1 cellular context compared by ENCODE assay signal in the genomic region with DNA sequence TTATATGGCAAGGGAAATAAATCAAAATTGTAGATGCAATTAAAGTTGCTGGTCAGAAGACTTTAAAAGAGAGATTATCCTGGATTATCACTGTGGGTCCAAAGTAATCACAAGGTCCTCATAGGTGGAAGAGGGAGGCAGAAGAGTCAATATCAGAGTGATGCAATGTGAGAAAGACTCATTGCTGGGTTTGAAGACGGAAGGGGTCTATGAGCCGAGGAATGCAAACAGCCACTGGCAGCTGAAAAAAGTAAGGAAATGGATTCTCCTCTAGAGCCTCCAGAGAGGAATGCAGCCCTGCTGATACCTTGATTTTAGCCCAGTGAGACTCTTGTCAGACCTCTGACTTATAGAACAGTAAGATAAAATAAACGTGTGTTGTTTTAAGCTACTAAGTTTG.
TF ChIP-seq lines count a peak whose summit lies in the region.

No MANE protein-coding gene starts in this region.

TF ChIP-seq in HepG2, 621 proteins besides CTCF, POLR2A, EP300 and RAD21 (continued from another document):
- TF ChIP-seq ZFP1 (CRISPR knock-in tag; IDR thresholded peaks at IDR 0.05) (no peak), TEAD3 (CRISPR knock-in tag; optimal IDR thresholded peaks at IDR 0.05; ENCODE audit: borderline replicate concordance) (peak; percentile 36), FOXA1 (IDR thresholded peaks at IDR 0.05) (no peak), FOXA1 (CRISPR knock-in tag; IDR thresholded peaks at IDR 0.05) (peak; percentile 30; the same call in 1 of the 2 replicates)
- TF ChIP-seq, protein P1, sequence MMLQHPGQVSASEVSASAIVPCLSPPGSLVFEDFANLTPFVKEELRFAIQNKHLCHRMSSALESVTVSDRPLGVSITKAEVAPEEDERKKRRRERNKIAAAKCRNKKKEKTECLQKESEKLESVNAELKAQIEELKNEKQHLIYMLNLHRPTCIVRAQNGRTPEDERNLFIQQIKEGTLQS (CRISPR knock-in tag; IDR thresholded peaks at IDR 0.05): 0 out of 2 replicates have a peak, but pooled peaks have one; percentile 45
- TF ChIP-seq, protein P2, sequence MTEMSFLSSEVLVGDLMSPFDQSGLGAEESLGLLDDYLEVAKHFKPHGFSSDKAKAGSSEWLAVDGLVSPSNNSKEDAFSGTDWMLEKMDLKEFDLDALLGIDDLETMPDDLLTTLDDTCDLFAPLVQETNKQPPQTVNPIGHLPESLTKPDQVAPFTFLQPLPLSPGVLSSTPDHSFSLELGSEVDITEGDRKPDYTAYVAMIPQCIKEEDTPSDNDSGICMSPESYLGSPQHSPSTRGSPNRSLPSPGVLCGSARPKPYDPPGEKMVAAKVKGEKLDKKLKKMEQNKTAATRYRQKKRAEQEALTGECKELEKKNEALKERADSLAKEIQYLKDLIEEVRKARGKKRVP (CRISPR knock-in tag; IDR thresholded peaks at IDR 0.05): peak in 1 of 2 experiments; percentile 49; a peak in 1 of 4 replicates
